ENCODE assay signal across 16 cellular contexts in the genomic region with DNA sequence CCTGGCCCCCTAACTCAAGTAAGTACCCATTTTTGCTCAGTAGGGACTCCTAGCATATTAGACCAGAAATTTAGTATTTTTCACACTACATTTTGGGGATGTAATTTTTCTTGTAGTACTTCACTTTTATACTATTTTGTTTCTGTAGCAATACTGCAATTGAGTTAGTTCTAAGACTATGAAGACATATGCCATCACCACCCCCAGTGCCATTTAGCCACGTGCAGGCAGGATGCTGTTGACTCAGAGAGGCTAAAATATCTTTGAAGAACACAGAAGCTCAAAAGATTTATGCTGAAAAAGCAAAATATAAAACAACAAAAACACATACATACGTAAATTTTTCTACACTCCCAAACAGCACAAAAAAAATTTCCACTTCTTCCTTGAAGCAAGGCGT.
"Had no signal": no experiment of that assay in that cellular context is flagged by ENCODE, and none has a peak within 500 bp of the region (broad histone marks: within the 10 kb centered on the region; RNA-seq: fewer than 3 reads in every experiment).

No MANE protein-coding gene starts in this region.

- H3K27ac ChIP-seq: lower lobe of right lung, thoracic aorta had no signal

- H3K4me3 ChIP-seq: dorsolateral prefrontal cortex, heart right ventricle, lower lobe of right lung, stomach, thoracic aorta, transverse colon had no signal

- DNase-seq: cortex of kidney; dorsolateral prefrontal cortex; effector CD8-positive, alpha-beta T cell; heart right ventricle; hypothalamus; kidney glomerular epithelial cell; naive B cell; stimulated activated CD4-positive, alpha-beta T cell treated with anti-CD3 and anti-CD28 coated beads, Interleukin-12 subunit alpha, Interleukin-12 subunit beta, amount 100 ng/mL, for 4 hours; stimulated activated naive CD4-positive, alpha-beta T cell; stomach; substantia nigra; transverse colon had no signal

- H3K4me1 Mint-ChIP-seq: nephron had no signal

- H3K36me3 Mint-ChIP-seq: memory B cell, naive B cell had no signal

- H3K9me3 ChIP-seq: heart right ventricle, lower lobe of right lung, stomach, thoracic aorta, transverse colon had no signal

- H3K27me3 ChIP-seq: dorsolateral prefrontal cortex, heart right ventricle, stomach, transverse colon had no signal

- H3K4me1 ChIP-seq: lower lobe of right lung, transverse colon had no signal

- H3K9me3 Mint-ChIP-seq: memory B cell, naive B cell, nephron had no signal

- H3K4me3 Mint-ChIP-seq: memory B cell, nephron had no signal

- H3K27ac Mint-ChIP-seq: memory B cell, nephron had no signal
